ENCODE assay signal across 24 cellular contexts in genomic region chr13:108328848-108329247, GRCh38. TPM values are rescaled to one million over a fixed set of nuclear protein-coding genes. Genes with fewer than 3 reads are reported as not detected.
DNase-seq lines count a peak whose midpoint lies in the region; ATAC-seq and TF ChIP-seq lines count a peak whose summit lies in the region.
"Had no signal": no experiment of that assay in that cellular context is flagged by ENCODE, and none has a peak within 500 bp of the region (broad histone marks: within the 10 kb centered on the region; RNA-seq: fewer than 3 reads in every experiment).

No MANE protein-coding gene starts in this region.

- H3K56ac ChIP-seq in mesendoderm (ENCODE audit: low read length): peak overlapping the region; percentile 25

- no peak overlapping the region for H3K4me2 ChIP-seq in GM23338
- H3K4me2 ChIP-seq in mesendoderm (ENCODE audit: low read length): no peak overlapping the region
- H3K4me2 ChIP-seq: BLaER1 had no signal

- 0 out of 2 replicates have a peak overlapping the region, but pooled peaks have one; percentile 66 for H2AFZ ChIP-seq in GM23338

- H2BK15ac ChIP-seq in mesendoderm (replicated peaks; ENCODE audit: low read depth): no peak overlapping the region

- H4K20me1 ChIP-seq in GM23338 (replicated peaks; ENCODE audit: insufficient read depth): no peaks in the 10 kb centered on the region
- H4K20me1 ChIP-seq: BLaER1 had no signal

- H3K36me3 Mint-ChIP-seq in GM23338 (ENCODE audit: low read depth): no peaks in the 10 kb centered on the region
- H3K36me3 Mint-ChIP-seq: CD4-positive, CD25-positive, alpha-beta regulatory T cell had no signal

- DNase-seq in NCI-H345 (lab: John Stamatoyannopoulos, UW): peak; percentile 10
- DNase-seq in NCI-H345 treated with DMSO at 0.1 percent for 48 hours (lab: John Stamatoyannopoulos, UW; ENCODE audit: unreplicated experiment): no peak
- no peak for DNase-seq in GM23338 (ENCODE audit: low spot score)
- DNase-seq in SW480 (ENCODE audit: low spot score): peak; percentile 25
- DNase-seq in mesendoderm: no peak
- no peak for DNase-seq in Peyer's patch
- DNase-seq in mesenteric fat pad (ENCODE audit: low spot score): no peak
- DNase-seq in ascending aorta (ENCODE audit: low spot score in 2 of 2): no peak
- DNase-seq: CD4-positive, CD25-positive, alpha-beta regulatory T cell; COR-L47; DMS79 treated with DMSO at 0.1 percent for 48 hours; GF-D8; Kasumi-1; MV-4-11; NCI-H187; NCI-H2081 treated with DMSO at 0.1 percent for 48 hours; NCI-H510A; NCI-H774; SHP77; T-helper 1 cell had no signal

- ATAC-seq in GM23338: peak; percentile 57
- ATAC-seq: K562 had no signal

- no peak overlapping the region for H3K9ac ChIP-seq in mesendoderm (ENCODE audit: low read length)
- H3K9ac ChIP-seq: BLaER1 had no signal

- intact Hi-C loops in ascending aorta (cut with DNase I): no loop called here

- H3K9me2 ChIP-seq in GM23338 (ENCODE audit: insufficient read depth): no peaks in the 10 kb centered on the region

- no peak for TF ChIP-seq CTCF in GM23338 (conservative IDR thresholded peaks at IDR 0.05; ENCODE audit: low read depth in 2 of 2)
- TF ChIP-seq CTCF in Peyer's patch (IDR thresholded peaks at IDR 0.05): no peak
- no peak for TF ChIP-seq CTCF in ascending aorta (IDR thresholded peaks at IDR 0.05)

- H2BK5ac ChIP-seq in mesendoderm (ENCODE audit: low read length): no peak overlapping the region

- no peak overlapping the region for H3K18ac ChIP-seq in mesendoderm (ENCODE audit: low read length)

- H3K79me2 ChIP-seq in GM23338 (replicated peaks; ENCODE audit: insufficient read depth): no peaks in the 10 kb centered on the region
- H3K79me2 ChIP-seq in mesendoderm (ENCODE audit: control insufficient read depth, insufficient read depth, low read length): no peaks in the 10 kb centered on the region

- no peak overlapping the region for H3K4me3 Mint-ChIP-seq in GM23338
- H3K4me3 Mint-ChIP-seq: T-helper 2 cell treated with Interferon-gamma antibody and Interleukin-4, amounts not matched to agents 5 μg/mL and 100 μg/mL, for 36 hours had no signal

- no peak for TF ChIP-seq POLR2A in Peyer's patch (IDR thresholded peaks at IDR 0.05)

- no CpG with 5 or more reads among the region's 1 CpG for WGBS in mesendoderm (ENCODE audit: extremely low coverage, insufficient coverage, low lambda C conversion rate)

- H3K79me1 ChIP-seq in mesendoderm (ENCODE audit: low read length): no peaks in the 10 kb centered on the region

- no peak overlapping the region for H4K8ac ChIP-seq in mesendoderm (ENCODE audit: low read depth, low read length)

- no peak overlapping the region for H3K4ac ChIP-seq in mesendoderm (ENCODE audit: low read depth, low read length)

- H3K27me3 ChIP-seq in GM23338 (ENCODE audit: insufficient read depth): no peaks in the 10 kb centered on the region
- H3K27me3 ChIP-seq in mesendoderm (ENCODE audit: insufficient read depth, low read length, poor library complexity): no peaks in the 10 kb centered on the region
- H3K27me3 ChIP-seq in Peyer's patch: no peaks in the 10 kb centered on the region
- no peaks in the 10 kb centered on the region for H3K27me3 ChIP-seq in ascending aorta
- H3K27me3 ChIP-seq: BLaER1 had no signal

- H4K5ac ChIP-seq in mesendoderm (ENCODE audit: low read length): no peak overlapping the region

- H2AK5ac ChIP-seq in mesendoderm (ENCODE audit: low read length): no peak overlapping the region

- H3K9me3 ChIP-seq in Peyer's patch (no peaks in the 10 kb centered on the region), ascending aorta (no peaks in the 10 kb centered on the region)
- H3K9me3 ChIP-seq: BLaER1 had no signal

- peaks cover 23% of the 10 kb centered on the region; the same call in 2 of the 3 replicates for H3K4me1 Mint-ChIP-seq in GM23338

- H3K4me3 ChIP-seq in GM23338 (no peak overlapping the region), mesendoderm (ENCODE audit: low read length) (no peak overlapping the region), Peyer's patch (no peak overlapping the region), ascending aorta (no peak overlapping the region)
- H3K4me3 ChIP-seq: BLaER1, K562 had no signal

- peaks cover 26% of the 10 kb centered on the region for H3K4me1 ChIP-seq in GM23338 (ENCODE audit: insufficient read depth)
- H3K4me1 ChIP-seq in mesendoderm (ENCODE audit: control insufficient read depth, low read depth, low read length): peaks cover 5% of the 10 kb centered on the region
- no peaks in the 10 kb centered on the region for H3K4me1 ChIP-seq in Peyer's patch
- no peaks in the 10 kb centered on the region for H3K4me1 ChIP-seq in ascending aorta

- H2BK120ac ChIP-seq in mesendoderm (ENCODE audit: low read depth, low read length): no peak overlapping the region

- H3K9me3 Mint-ChIP-seq in GM23338: 0 out of 3 replicates have a peak, but pooled peaks cover 3% of the 10 kb centered on the region
- H3K9me3 Mint-ChIP-seq: CD4-positive, CD25-positive, alpha-beta regulatory T cell; T-helper 2 cell treated with Interferon-gamma antibody and Interleukin-4, amounts not matched to agents 5 μg/mL and 100 μg/mL, for 36 hours had no signal

- H3K27me3 Mint-ChIP-seq in GM23338 (ENCODE audit: insufficient read depth, low read depth, poor library complexity): peaks cover 1% of the 10 kb centered on the region

- H3K27ac Mint-ChIP-seq in GM23338: no peak overlapping the region
- H3K27ac Mint-ChIP-seq: T-helper 2 cell treated with Interferon-gamma antibody and Interleukin-4, amounts not matched to agents 5 μg/mL and 100 μg/mL, for 36 hours had no signal

- H3K27ac ChIP-seq in GM23338 (ENCODE audit: low read depth) (no peak overlapping the region), mesendoderm (ENCODE audit: low read depth, low read length) (no peak overlapping the region), Peyer's patch (no peak overlapping the region), ascending aorta (no peak overlapping the region)
- H3K27ac ChIP-seq: BLaER1, RWPE1 had no signal

- H3F3A ChIP-seq in GM23338 (replicated peaks; ENCODE audit: low read depth): no peaks in the 10 kb centered on the region

- H3K36me3 ChIP-seq in GM23338 (ENCODE audit: insufficient read depth) (no peaks in the 10 kb centered on the region), mesendoderm (ENCODE audit: control insufficient read depth, insufficient read depth, low read length) (no peaks in the 10 kb centered on the region), Peyer's patch (no peaks in the 10 kb centered on the region), ascending aorta (no peaks in the 10 kb centered on the region)
- H3K36me3 ChIP-seq: BLaER1 had no signal

- H3K23ac ChIP-seq in mesendoderm (ENCODE audit: low read length): no peak overlapping the region

RNA-seq across cellular contexts. Expression of gene TNFSF13B, which starts 59.3 kb away (rescaled TPM):
- 0.10 TPM in 1 of 2 replicates, not detected in the other for total RNA-seq in GM23338 (2014; rRNA removed; shearing (Covaris generic))
- polyA plus RNA-seq in GM23338 (2016; fragmentation: Nextera tagmentation; extraction: Ambion mirVana): 0.55 TPM in 1 of 2 replicates, not detected in the other
- polyA plus RNA-seq in mesendoderm (2013, experiment 1 of 2): 0.24 TPM
- polyA plus RNA-seq in mesendoderm (2013, experiment 2 of 2): 0.18 TPM
- 10 to 100 TPM in 3 of 4 donors, 1 to 10 TPM in 1; 7.9 to 32.2 (median 12.0) TPM for total RNA-seq in Peyer's patch
- 7.0 TPM for total RNA-seq in mesenteric fat pad
- 15.0 TPM for total RNA-seq in ascending aorta

Comparison
In these comparisons a context has a peak if more than half of its experiments do, and no peak if none do; other contexts are left out.
1. DNase-seq: peak in NCI-H345 (single experiment) and SW480 (single experiment); none in NCI-H345 treated with DMSO at 0.1 percent for 48 hours (single experiment), GM23338 (single experiment), mesendoderm (single experiment), Peyer's patch (0 of 3), mesenteric fat pad (single experiment) and ascending aorta (0 of 2).